Comparison of ENCODE assay signal across 22 cellular contexts in genomic region chr22:49566141-49566541, GRCh38.
A peak's percentile ranks its signal among the peaks of the same experiment; 100 is the strongest.
DNase-seq lines count a peak whose midpoint lies in the region; ATAC-seq, FAIRE-seq and TF ChIP-seq lines count a peak whose summit lies in the region.
"Had no signal": no experiment of that assay in that cellular context is flagged by ENCODE, and none has a peak within 500 bp of the region (broad histone marks: within the 10 kb centered on the region; RNA-seq: fewer than 3 reads in every experiment).

No MANE protein-coding gene starts in this region.

- H3K4me2 ChIP-seq in K562 (ENCODE audit: insufficient read depth, low read length) (no peak overlapping the region), PC-9 (no peak overlapping the region)
- H3K4me2 ChIP-seq: A549 had no signal

- H3K9ac ChIP-seq in K562 (ENCODE audit: insufficient read depth in 1 of 2, low read depth in 2 of 2, low read length in 2 of 2) = no peak overlapping the region

- H3K36me3 ChIP-seq in K562 (ENCODE audit: control insufficient read depth, insufficient read depth, low read length) (peaks cover 2% of the 10 kb centered on the region; the same call in 2 of the 3 replicates), sigmoid colon (no peaks in the 10 kb centered on the region), PC-9 (ENCODE audit: low read depth) (no peaks in the 10 kb centered on the region)
- H3K36me3 ChIP-seq: MG63 had no signal

- no peak for TF ChIP-seq POLR2A in K562 (conservative IDR thresholded peaks at IDR 0.05)
- TF ChIP-seq POLR2A in sigmoid colon (IDR thresholded peaks at IDR 0.05) = no peak

- no peaks in the 10 kb centered on the region for H3K9me1 ChIP-seq in K562 (ENCODE audit: control insufficient read depth, insufficient read depth, low read length)

- H3K79me2 ChIP-seq in K562 (ENCODE audit: control insufficient read depth, insufficient read depth, low read length) (peaks cover 27% of the 10 kb centered on the region), PC-9 (ENCODE audit: low read depth) (no peaks in the 10 kb centered on the region)

- peaks cover 15% of the 10 kb centered on the region for H4K20me1 ChIP-seq in K562 (replicated peaks; ENCODE audit: control insufficient read depth, insufficient read depth, low read length)
- peaks cover 5% of the 10 kb centered on the region for H4K20me1 ChIP-seq in PC-9 (ENCODE audit: insufficient read depth)

- no peak overlapping the region for H3K4me3 ChIP-seq in K562
- H3K4me3 ChIP-seq in sigmoid colon = no peak overlapping the region
- H3K4me3 ChIP-seq in PC-9 = no peak overlapping the region
- H3K4me3 ChIP-seq: A549, MG63 had no signal

- WGBS in K562 (ENCODE audit: insufficient coverage, low coverage, missing lambda C conversion rate) = 95% methylated on average over 9 of the region's 12 CpGs
- 60 to 82% methylated on average over 12 of the region's 12 CpGs for WGBS in sigmoid colon, 2 donors

- intact Hi-C loops in Right ventricle myocardium superior (cut with DNase I) (no loop called here), left cardiac atrium (cut with DNase I) (no loop called here), K562 (cut with micrococcal nuclease) (no loop called here), sigmoid colon (cut with DNase I) (no loop called here), PC-9 (cut with micrococcal nuclease; ENCODE audit: unreplicated experiment) (no loop called here)

- peak; percentile 11 for DNase-seq in Right ventricle myocardium superior
- DNase-seq in left cardiac atrium = no peak
- no peak for DNase-seq in K562 (ENCODE audit: extremely low read depth in 1 of 4, low spot score in 3 of 4)
- peak; percentile 82 for DNase-seq in mesenteric fat pad (ENCODE audit: low spot score)
- DNase-seq in sigmoid colon = peak; percentile 43
- no peak for DNase-seq in PC-9
- no peak for DNase-seq in NCI-H510A (lab: John Stamatoyannopoulos, UW)
- no peak for DNase-seq in NOMO-1 treated with dmso at 0.1 percent for 144 hours (lab: John Stamatoyannopoulos, UW; ENCODE audit: unreplicated experiment)
- DNase-seq: DMS 273 treated with DMSO at 0.1 percent for 48 hours, GF-D8, GOT3, Karpas-422, MG63, NCI-H1092 treated with DMSO at 0.1 percent for 48 hours, NCI-H1694, NCI-H524 treated with DMSO at 0.1 percent for 48 hours, SHP77 treated with DMSO at 0.1 percent for 48 hours had no signal

- TF ChIP-seq RAD21 in K562 (CRISPR knock-in tag; conservative IDR thresholded peaks at IDR 0.05 in 1 of 2, IDR thresholded peaks at IDR 0.05 in 1 of 2) = no peak

- no peaks in the 10 kb centered on the region for H3F3A ChIP-seq in PC-9 (ENCODE audit: insufficient read depth, low read depth)

- no peak overlapping the region for H2AFZ ChIP-seq in K562 (ENCODE audit: low read depth, low read length)
- H2AFZ ChIP-seq in PC-9 = no peak overlapping the region

- CTCF ChIA-PET in K562 (lab: Yijun Ruan, JAX; ENCODE audit: low intra/inter-chr PET ratio) (no interaction called here), PC-9 (lab: Charles Lee) (no interaction called here)

- no peaks in the 10 kb centered on the region for H3K9me2 ChIP-seq in PC-9 (ENCODE audit: insufficient read depth)

- H3K9me3 ChIP-seq in K562 (replicated peaks; ENCODE audit: control insufficient read depth, insufficient read depth, low read depth, low read length) = no peaks in the 10 kb centered on the region
- H3K9me3 ChIP-seq in sigmoid colon = no peaks in the 10 kb centered on the region
- H3K9me3 ChIP-seq in PC-9 (ENCODE audit: insufficient read depth, low read depth) = no peaks in the 10 kb centered on the region
- H3K9me3 ChIP-seq: A549, MG63 had no signal

- H3K27ac ChIP-seq in K562 (ENCODE audit: extremely low read depth, low read depth, low read length) (no peak overlapping the region), sigmoid colon (no peak overlapping the region), PC-9 (no peak overlapping the region)
- H3K27ac ChIP-seq: A549, C4-2B had no signal

- TF ChIP-seq CTCF in K562 (IDR thresholded peaks at IDR 0.05 in 2 of 3, conservative IDR thresholded peaks at IDR 0.05 in 1 of 3; ENCODE audit: insufficient read depth in 2 of 3, low read depth in 1 of 3, low read length in 3 of 3) (no peak), sigmoid colon (IDR thresholded peaks at IDR 0.05) (no peak), PC-9 (conservative IDR thresholded peaks at IDR 0.05) (no peak)

- H3K27me3 ChIP-seq in K562 (ENCODE audit: control insufficient read depth in 2 of 2, insufficient read depth in 2 of 2, low read length in 2 of 2) = no peaks in the 10 kb centered on the region
- peaks cover 0 to 8% (median 0%) of the 10 kb centered on the region in 3 donors for H3K27me3 ChIP-seq in sigmoid colon
- peaks cover 100% of the 10 kb centered on the region for H3K27me3 ChIP-seq in PC-9 (ENCODE audit: insufficient read depth, low read depth)

- POLR2A ChIA-PET in K562 (lab: Yijun Ruan, JAX) = interaction anchor here (0.7 kb wide), 1 partner anchor 11 kb away, joined by 3 read pairs; no protein-coding TSS in a partner anchor
- POLR2A ChIA-PET in PC-9 (lab: Charles Lee; ENCODE audit: unreplicated experiment) = no interaction called here

- in situ Hi-C loops in K562 (cut with MboI) = no loop called here

- FAIRE-seq in K562 (lab: Jason Lieb, UNC) = no peak
- FAIRE-seq: A549, GM12891, GM18507, RCC 7860 had no signal

- ATAC-seq in Right ventricle myocardium superior (ENCODE audit: poor library complexity) (no peak), left cardiac atrium (no peak), K562 (no peak)
- ATAC-seq: A549 had no signal

- BruUV-seq in K562 (replicated peaks; lab: Mats Ljungman, UMichigan) (no TSS peak), PC-9 (replicated peaks; lab: Mats Ljungman, UMichigan) (no TSS peak)

- TF ChIP-seq EP300 in K562 (IDR thresholded peaks at IDR 0.05; ENCODE audit: low read length) (no peak), sigmoid colon (IDR thresholded peaks at IDR 0.05) (no peak)

- H3K4me1 ChIP-seq in K562 (replicated peaks in 1 of 2; ENCODE audit: control insufficient read depth in 2 of 2, insufficient read depth in 2 of 2, low read length in 2 of 2) (peaks cover 0 to 13% of the 10 kb centered on the region in 2 experiments; a peak in 2 of 5 replicates), sigmoid colon (no peaks in the 10 kb centered on the region), PC-9 (replicated peaks; ENCODE audit: insufficient read depth) (no peaks in the 10 kb centered on the region)
- H3K4me1 ChIP-seq: A549 had no signal

TF ChIP-seq in K562, 482 proteins besides CTCF, POLR2A, EP300 and RAD21:
- 0 out of 2 replicates have a peak, but pooled peaks have one; percentile 23 for TF ChIP-seq POLR2G (IDR thresholded peaks at IDR 0.05; ENCODE audit: low read depth, low read length)
- no peak for TF ChIP-seq FOXJ3 (CRISPR knock-in tag; IDR thresholded peaks at IDR 0.05)

Comparison
In these comparisons a context has a peak if more than half of its experiments do, and no peak if none do; other contexts are left out.
1. DNase-seq: peak in Right ventricle myocardium superior (single experiment), mesenteric fat pad (single experiment) and sigmoid colon (single experiment); none in left cardiac atrium (single experiment), K562 (0 of 4), PC-9 (0 of 2), NCI-H510A (single experiment) and NOMO-1 treated with dmso at 0.1 percent for 144 hours (single experiment).